In the genomic region with DNA sequence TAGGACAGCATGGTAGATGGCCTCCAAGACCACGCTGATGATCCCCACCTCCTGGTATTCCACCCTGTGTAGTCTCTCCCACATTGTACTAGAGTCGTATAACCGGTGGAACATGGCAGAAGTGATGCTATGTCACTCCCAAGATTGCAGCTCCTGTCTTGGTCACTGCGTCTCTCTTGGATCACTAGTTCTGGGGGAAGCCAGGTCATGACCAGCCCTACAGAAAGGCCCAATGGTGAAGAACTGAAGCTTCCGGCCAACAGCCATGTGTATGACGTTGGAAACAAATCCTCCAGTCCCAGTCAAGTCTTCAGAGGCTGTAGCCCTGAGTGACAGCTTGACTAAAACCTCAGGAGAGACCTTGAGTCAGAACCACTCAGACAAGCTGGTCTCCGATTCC, we compare ENCODE assay signal across 15 cellular contexts.
"Had no signal": no experiment of that assay in that cellular context is flagged by ENCODE, and none has a peak within 500 bp of the region (broad histone marks: within the 10 kb centered on the region; RNA-seq: fewer than 3 reads in every experiment).

No MANE protein-coding gene starts in this region.

- H3K27me3 ChIP-seq: esophagus squamous epithelium, heart right ventricle had no signal

- DNase-seq: activated CD4-positive, alpha-beta T cell treated with anti-CD3 and anti-CD28 coated beads for 1 hour; activated gamma-delta T cell; effector memory CD4-positive, alpha-beta T cell; esophagus squamous epithelium; heart right ventricle; kidney glomerular epithelial cell; left ventricle myocardium inferior; naive thymus-derived CD4-positive, alpha-beta T cell; retina; stimulated activated naive B cell treated with anti-CD40 and anti-IgM and Interleukin-4, amounts not matched to agents 10 μg/mL and 1 μg/mL and 100 μg/mL, for 72 hours; T1000 had no signal

- H3K4me3 ChIP-seq: esophagus squamous epithelium, heart right ventricle, left ventricle myocardium inferior, thoracic aorta had no signal

- H3K27ac ChIP-seq: esophagus squamous epithelium, thoracic aorta, VCaP had no signal

- H3K36me3 ChIP-seq: esophagus squamous epithelium, heart right ventricle, left ventricle myocardium inferior, thoracic aorta had no signal

- FAIRE-seq: bronchial epithelial cell, endothelial cell of umbilical vein had no signal

- H3K4me1 ChIP-seq: esophagus squamous epithelium had no signal

- H3K9me3 ChIP-seq: esophagus squamous epithelium, heart right ventricle, left ventricle myocardium inferior, thoracic aorta had no signal
